ENCODE assay signal across 8 cellular contexts in the genomic region with DNA sequence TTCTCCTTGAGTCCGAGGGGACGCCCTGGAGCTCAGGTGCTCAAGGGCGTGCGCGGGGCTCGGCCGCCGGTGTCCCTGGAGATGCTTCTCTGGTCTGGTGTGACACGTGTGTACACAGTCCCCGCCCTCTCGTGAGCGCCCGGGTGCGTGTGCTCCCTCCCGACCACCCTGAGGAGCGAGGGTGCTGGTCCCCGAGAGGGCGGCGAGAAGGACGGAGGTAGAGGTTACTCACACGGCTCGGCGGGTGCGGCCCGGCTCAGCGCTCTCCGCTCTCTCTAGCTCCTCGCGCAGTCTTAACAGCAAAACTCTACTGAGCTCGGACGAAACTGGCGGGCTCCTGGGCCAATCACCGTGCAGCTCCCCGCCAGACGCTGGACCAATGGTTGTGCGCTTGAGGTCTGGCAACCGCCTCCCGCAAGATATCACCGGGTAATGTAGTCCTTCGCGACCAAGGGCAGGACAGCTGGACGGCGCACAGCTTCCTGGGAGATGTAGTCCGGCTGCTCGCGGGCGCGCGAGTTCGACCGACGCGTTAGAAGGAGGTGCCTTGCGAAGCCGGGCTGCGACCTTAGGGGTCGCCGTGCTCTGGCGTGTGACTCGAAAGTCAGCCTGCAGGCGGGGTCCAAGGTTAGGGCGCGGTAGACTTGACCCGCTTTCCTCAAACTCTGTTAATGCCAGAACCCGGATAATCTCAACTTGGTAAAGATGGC. TPM values are rescaled to one million over a fixed set of nuclear protein-coding genes. Genes with fewer than 3 reads are reported as not detected.
DNase-seq lines count a peak whose midpoint lies in the region; ATAC-seq and TF ChIP-seq lines count a peak whose summit lies in the region.

A gene (minus strand): TSS at position 312 of the 710 bp plus-strand sequence. CDS start 2,669 bp downstream, outside the sequence.

- in situ Hi-C loops in GM13977 (cut with MboI; ENCODE audit: low pct_unique_long_range_greater_than_20kb, low sequenced_read_pairs, unreplicated experiment), result no loop called here

- H3K9me3 Mint-ChIP-seq in T-helper 1 cell treated with Interleukin-12 subunit alpha and Interleukin-12 subunit beta and Interleukin-4 antibody, amounts not matched to agents 30 μg/mL and 1 μg/mL, for 36 hours, result no peaks in the 10 kb centered on the region
- H3K9me3 Mint-ChIP-seq in progenitor cell of endocrine pancreas (ENCODE audit: low read depth), result no peaks in the 10 kb centered on the region

- ATAC-seq in HG02884 (IDR thresholded peaks at IDR 0.05; ENCODE audit: unreplicated experiment), result peak; percentile 89
- peak; percentile 99 for ATAC-seq in left cardiac atrium

- intact Hi-C loops in left cardiac atrium (cut with DNase I), result no loop called here

- peak; percentile 94 for DNase-seq in GM13977 (ENCODE audit: low spot score)
- DNase-seq in NCI-H1694 (lab: John Stamatoyannopoulos, UW), result peak; percentile 96
- peak; percentile 97 for DNase-seq in amniotic stem cell (lab: John Stamatoyannopoulos, UW)
- peak; percentile 99 for DNase-seq in left cardiac atrium
- peak; percentile 90 for DNase-seq in progenitor cell of endocrine pancreas (ENCODE audit: low spot score, unreplicated experiment)
- DNase-seq in ureter (ENCODE audit: low spot score), result peak; percentile 98

- H3K27me3 Mint-ChIP-seq in T-helper 1 cell treated with Interleukin-12 subunit alpha and Interleukin-12 subunit beta and Interleukin-4 antibody, amounts not matched to agents 30 μg/mL and 1 μg/mL, for 36 hours (ENCODE audit: low read depth), result no peaks in the 10 kb centered on the region
- H3K27me3 Mint-ChIP-seq in progenitor cell of endocrine pancreas, result no peaks in the 10 kb centered on the region

- peak within 1 kb of the TSS; percentile 100 for H3K27ac Mint-ChIP-seq in T-helper 1 cell treated with Interleukin-12 subunit alpha and Interleukin-12 subunit beta and Interleukin-4 antibody, amounts not matched to agents 30 μg/mL and 1 μg/mL, for 36 hours
- peak within 1 kb of the TSS; percentile 95 for H3K27ac Mint-ChIP-seq in progenitor cell of endocrine pancreas

- peak within 1 kb of the TSS; percentile 97 for H3K4me3 Mint-ChIP-seq in T-helper 1 cell treated with Interleukin-12 subunit alpha and Interleukin-12 subunit beta and Interleukin-4 antibody, amounts not matched to agents 30 μg/mL and 1 μg/mL, for 36 hours
- H3K4me3 Mint-ChIP-seq in progenitor cell of endocrine pancreas (ENCODE audit: low read depth), result peak within 1 kb of the TSS; percentile 88

- TF ChIP-seq CTCF in GM13977 (IDR thresholded peaks at IDR 0.05; ENCODE audit: extremely low read depth, insufficient read depth, missing control alignments), result peak; percentile 57
- TF ChIP-seq CTCF in progenitor cell of endocrine pancreas (IDR thresholded peaks at IDR 0.05; ENCODE audit: unreplicated experiment), result peak; percentile 50

- H3K4me1 Mint-ChIP-seq in T-helper 1 cell treated with Interleukin-12 subunit alpha and Interleukin-12 subunit beta and Interleukin-4 antibody, amounts not matched to agents 30 μg/mL and 1 μg/mL, for 36 hours (ENCODE audit: low read depth), result peaks cover 21% of the 10 kb centered on the region
- H3K4me1 Mint-ChIP-seq in progenitor cell of endocrine pancreas (ENCODE audit: low read depth), result peaks cover 8% of the 10 kb centered on the region

- peaks cover 10% of the 10 kb centered on the region for H3K36me3 Mint-ChIP-seq in T-helper 1 cell treated with Interleukin-12 subunit alpha and Interleukin-12 subunit beta and Interleukin-4 antibody, amounts not matched to agents 30 μg/mL and 1 μg/mL, for 36 hours (ENCODE audit: low read depth)
- no peaks in the 10 kb centered on the region for H3K36me3 Mint-ChIP-seq in progenitor cell of endocrine pancreas (ENCODE audit: insufficient read depth)

RNA-seq across cellular contexts. Expression of the gene that starts here (rescaled TPM):
- total RNA-seq in left cardiac atrium (10 to 100 TPM; 15.2 to 21.0 TPM), progenitor cell of endocrine pancreas (14.1 and 18.4 TPM in 2 replicates), ureter (8.8 TPM)

Comparison
In these comparisons a context has a peak if more than half of its experiments do, and no peak if none do; other contexts are left out.
1. Peak in every context shown above with its lines: DNase-seq and ATAC-seq.